8 cellular contexts compared by ENCODE assay signal in the genomic region with DNA sequence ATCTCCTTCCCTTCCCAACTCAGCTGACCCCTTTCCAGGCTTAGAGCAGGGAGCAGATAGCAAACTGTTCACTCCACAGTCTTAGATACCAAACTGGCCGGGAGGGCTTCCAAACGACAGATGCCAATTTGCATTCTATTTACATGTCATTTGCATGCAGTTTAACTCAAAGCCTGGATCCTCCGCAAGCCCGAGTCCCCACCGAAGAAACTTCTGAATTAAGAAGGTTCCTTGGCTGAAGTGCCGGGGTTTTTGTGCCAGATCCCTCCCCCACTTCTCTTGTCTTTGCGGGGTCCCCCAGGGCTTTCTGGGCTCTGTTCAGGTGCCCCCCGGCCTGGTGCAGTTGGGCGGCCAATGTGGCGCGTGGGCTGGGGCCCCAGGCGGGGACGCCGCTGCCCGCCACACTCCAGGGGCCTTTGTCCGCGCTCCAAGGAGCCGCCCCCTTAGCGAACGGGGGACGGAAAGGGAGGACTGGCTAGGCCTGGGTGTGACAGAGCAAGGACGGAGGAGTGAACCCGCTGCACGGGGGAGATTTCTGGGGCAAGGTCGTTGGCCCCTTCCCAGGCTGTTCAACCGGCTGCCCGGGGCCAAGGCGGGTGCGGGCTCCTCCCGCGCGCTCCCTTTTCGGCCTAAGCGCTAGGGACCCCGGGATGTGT. TPM values are rescaled to one million over a fixed set of nuclear protein-coding genes. Genes with fewer than 3 reads are reported as not detected.
DNase-seq lines count a peak whose midpoint lies in the region; ATAC-seq, FAIRE-seq and TF ChIP-seq lines count a peak whose summit lies in the region.

No MANE protein-coding gene starts in this region.

- peak overlapping the region in 1 of 2 experiments; percentile 83; a peak in 3 of 4 replicates for H3K9ac ChIP-seq in K562 (ENCODE audit: insufficient read depth in 1 of 2, low read depth in 2 of 2, low read length in 2 of 2)

- TF ChIP-seq EP300 in K562 (IDR thresholded peaks at IDR 0.05; ENCODE audit: low read length) (no peak), stomach (IDR thresholded peaks at IDR 0.05) (no peak)

- WGBS in K562 (ENCODE audit: insufficient coverage, low coverage, missing lambda C conversion rate), result 9% methylated on average over 29 of the region's 35 CpGs
- 2 to 7% (median 3%) methylated on average over 5 to 35 of the region's 35 CpGs for WGBS in stomach, 5 donors

- ATAC-seq in K562 (peak; percentile 65), HG03097 (IDR thresholded peaks at IDR 0.05; ENCODE audit: low FRiP score, unreplicated experiment) (no peak), GM18517 (IDR thresholded peaks at IDR 0.05; ENCODE audit: unreplicated experiment) (no peak)

- CTCF ChIA-PET in K562 (lab: Yijun Ruan, JAX; ENCODE audit: low intra/inter-chr PET ratio), result interaction anchor here (5.0 kb wide), 1 partner anchor 282 kb away, joined by 101 read pairs; no protein-coding TSS in a partner anchor

- no peak for TF ChIP-seq CTCF in K562 (IDR thresholded peaks at IDR 0.05 in 2 of 3, conservative IDR thresholded peaks at IDR 0.05 in 1 of 3; ENCODE audit: insufficient read depth in 2 of 3, low read depth in 1 of 3, low read length in 3 of 3)
- TF ChIP-seq CTCF in stomach (IDR thresholded peaks at IDR 0.05), result no peak

- peak; percentile 32 for FAIRE-seq in K562 (lab: Jason Lieb, UNC)

- no peak overlapping the region for H3K27ac ChIP-seq in K562 (ENCODE audit: extremely low read depth, low read depth, low read length)
- H3K27ac ChIP-seq in layer of hippocampus (ENCODE audit: low read depth, low read length), result peak overlapping the region; percentile 99
- H3K27ac ChIP-seq in stomach, result peak overlapping the region; percentile 78 to 88 (median 87)

- H3K79me2 ChIP-seq in K562 (ENCODE audit: control insufficient read depth, insufficient read depth, low read length), result no peaks in the 10 kb centered on the region

- H3K36me3 ChIP-seq in K562 (ENCODE audit: control insufficient read depth, insufficient read depth, low read length) (no peaks in the 10 kb centered on the region), stomach (peaks cover 0 to 15% (median 4%) of the 10 kb centered on the region in 4 donors)

- TF ChIP-seq POLR2A in K562 (conservative IDR thresholded peaks at IDR 0.05), result no peak
- no peak for TF ChIP-seq POLR2A in stomach (IDR thresholded peaks at IDR 0.05)

- H3K9me3 ChIP-seq in K562 (replicated peaks; ENCODE audit: control insufficient read depth, insufficient read depth, low read depth, low read length) (no peaks in the 10 kb centered on the region), stomach (no peaks in the 10 kb centered on the region)

- peaks cover 3 to 25% of the 10 kb centered on the region in 2 experiments; a peak in 3 of 5 replicates for H3K4me1 ChIP-seq in K562 (replicated peaks in 1 of 2; ENCODE audit: control insufficient read depth in 2 of 2, insufficient read depth in 2 of 2, low read length in 2 of 2)
- peaks cover 18 to 68% (median 41%) of the 10 kb centered on the region in 4 donors for H3K4me1 ChIP-seq in stomach

- H3K4me3 ChIP-seq in K562, result peak overlapping the region; percentile 43
- peak overlapping the region; percentile 67 to 80 (median 70) for H3K4me3 ChIP-seq in stomach

- no peak for TF ChIP-seq RAD21 in K562 (CRISPR knock-in tag; conservative IDR thresholded peaks at IDR 0.05 in 1 of 2, IDR thresholded peaks at IDR 0.05 in 1 of 2)

- peaks cover 9% of the 10 kb centered on the region for H4K20me1 ChIP-seq in K562 (replicated peaks; ENCODE audit: control insufficient read depth, insufficient read depth, low read length)

- POLR2A ChIA-PET in K562 (lab: Yijun Ruan, JAX), result no interaction called here

- intact Hi-C loops in K562 (cut with micrococcal nuclease) (loop anchor here (5.0 to 10.0 kb wide), 2 partner anchors 161 to 499 kb away; no protein-coding TSS in a partner anchor), stomach (cut with DNase I; ENCODE audit: low total_unique reads) (loop anchor here (10.0 kb wide), 1 partner anchor 169 kb away; a partner anchor contains a TSS)

- BruUV-seq in K562 (replicated peaks; lab: Mats Ljungman, UMichigan), result no TSS peak

- H2AFZ ChIP-seq in K562 (ENCODE audit: low read depth, low read length), result 0 out of 2 replicates have a peak overlapping the region, but pooled peaks have one; percentile 33

- H3K27me3 ChIP-seq in K562 (ENCODE audit: control insufficient read depth in 2 of 2, insufficient read depth in 2 of 2, low read length in 2 of 2) (peaks cover 0 to 30% of the 10 kb centered on the region in 2 experiments; a peak in 3 of 5 replicates), layer of hippocampus (ENCODE audit: control insufficient read depth, insufficient read depth, low read length) (no peaks in the 10 kb centered on the region), stomach (peaks cover 0 to 36% (median 5%) of the 10 kb centered on the region in 3 donors)

- in situ Hi-C loops in K562 (cut with MboI), result loop anchor here (25.0 kb wide), 1 partner anchor 496 kb away; no protein-coding TSS in a partner anchor

- H3K9me1 ChIP-seq in K562 (ENCODE audit: control insufficient read depth, insufficient read depth, low read length), result no peaks in the 10 kb centered on the region

- peak overlapping the region; percentile 57 for H3K4me2 ChIP-seq in K562 (ENCODE audit: insufficient read depth, low read length)

- DNase-seq in stimulated activated CD4-positive, alpha-beta T cell treated with anti-CD3 and anti-CD28 coated beads, Interleukin-12 subunit alpha, Interleukin-12 subunit beta, amount 100 ng/mL, for 4 hours, result peak; percentile 6
- DNase-seq in stimulated activated CD4-positive, alpha-beta T cell treated with anti-CD3 and anti-CD28 coated beads, Interleukin-1b, Interleukin-23, amount 100 ng/mL, for 48 hours, result no peak
- DNase-seq in K562 (ENCODE audit: extremely low read depth in 1 of 4, low spot score in 3 of 4) (peak; percentile 38 to 56 (median 53)), stomach (peak; percentile 48), NCI-H524 treated with DMSO at 0.1 percent for 48 hours (lab: John Stamatoyannopoulos, UW) (no peak)

TF ChIP-seq in K562, 482 proteins besides CTCF, POLR2A, EP300 and RAD21 (continues in another document):
- TF ChIP-seq, protein P1, sequence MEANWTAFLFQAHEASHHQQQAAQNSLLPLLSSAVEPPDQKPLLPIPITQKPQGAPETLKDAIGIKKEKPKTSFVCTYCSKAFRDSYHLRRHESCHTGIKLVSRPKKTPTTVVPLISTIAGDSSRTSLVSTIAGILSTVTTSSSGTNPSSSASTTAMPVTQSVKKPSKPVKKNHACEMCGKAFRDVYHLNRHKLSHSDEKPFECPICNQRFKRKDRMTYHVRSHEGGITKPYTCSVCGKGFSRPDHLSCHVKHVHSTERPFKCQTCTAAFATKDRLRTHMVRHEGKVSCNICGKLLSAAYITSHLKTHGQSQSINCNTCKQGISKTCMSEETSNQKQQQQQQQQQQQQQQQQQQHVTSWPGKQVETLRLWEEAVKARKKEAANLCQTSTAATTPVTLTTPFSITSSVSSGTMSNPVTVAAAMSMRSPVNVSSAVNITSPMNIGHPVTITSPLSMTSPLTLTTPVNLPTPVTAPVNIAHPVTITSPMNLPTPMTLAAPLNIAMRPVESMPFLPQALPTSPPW (CRISPR knock-in tag; IDR thresholded peaks at IDR 0.05), result 0 out of 2 replicates have a peak, but pooled peaks have one; percentile 23
- no peak for TF ChIP-seq ARNT (IDR thresholded peaks at IDR 0.05)
- TF ChIP-seq ZNF384 (IDR thresholded peaks at IDR 0.05; ENCODE audit: low read depth, low read length), result no peak
- TF ChIP-seq, protein P2, sequence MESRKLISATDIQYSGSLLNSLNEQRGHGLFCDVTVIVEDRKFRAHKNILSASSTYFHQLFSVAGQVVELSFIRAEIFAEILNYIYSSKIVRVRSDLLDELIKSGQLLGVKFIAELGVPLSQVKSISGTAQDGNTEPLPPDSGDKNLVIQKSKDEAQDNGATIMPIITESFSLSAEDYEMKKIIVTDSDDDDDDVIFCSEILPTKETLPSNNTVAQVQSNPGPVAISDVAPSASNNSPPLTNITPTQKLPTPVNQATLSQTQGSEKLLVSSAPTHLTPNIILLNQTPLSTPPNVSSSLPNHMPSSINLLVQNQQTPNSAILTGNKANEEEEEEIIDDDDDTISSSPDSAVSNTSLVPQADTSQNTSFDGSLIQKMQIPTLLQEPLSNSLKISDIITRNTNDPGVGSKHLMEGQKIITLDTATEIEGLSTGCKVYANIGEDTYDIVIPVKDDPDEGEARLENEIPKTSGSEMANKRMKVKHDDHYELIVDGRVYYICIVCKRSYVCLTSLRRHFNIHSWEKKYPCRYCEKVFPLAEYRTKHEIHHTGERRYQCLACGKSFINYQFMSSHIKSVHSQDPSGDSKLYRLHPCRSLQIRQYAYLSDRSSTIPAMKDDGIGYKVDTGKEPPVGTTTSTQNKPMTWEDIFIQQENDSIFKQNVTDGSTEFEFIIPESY (CRISPR knock-in tag; IDR thresholded peaks at IDR 0.05), result no peak

RNA-seq across cellular contexts. Expression of a gene that starts 1.2 kb away (rescaled TPM):
- 4.4 and 10.7 TPM in 2 replicates for total RNA-seq in K562 (2011; cell fraction: chromatin; rRNA removed; ENCODE audit: low replicate concordance)
- total RNA-seq in K562 (2011; cell fraction: nucleolus; rRNA removed), result 5.5 and 7.8 TPM in 2 replicates
- total RNA-seq in K562 (2011; cell fraction: nucleoplasm; rRNA removed), result 7.6 and 12.2 TPM in 2 replicates
- 0.68 and 0.94 TPM in 2 replicates for total RNA-seq in K562 (2014; rRNA removed)
- total RNA-seq in K562 (2014; rRNA removed; fragmentation: Illumina TruSeq; extraction: Trizol), result 1.1 and 1.2 TPM in 2 replicates
- total RNA-seq in K562 (2015; rRNA removed; fragmentation: Illumina TruSeq; extraction: Trizol), result 0.57 and 0.65 TPM in 2 replicates
- total RNA-seq in K562 (2021), result 2.3 and 3.3 TPM in 2 replicates
- polyA plus RNA-seq in K562 (2011; rRNA removed), result 3.9 and 5.5 TPM in 2 replicates
- polyA plus RNA-seq in K562 (2011; cell fraction: cytosol; rRNA removed), result 3.9 and 11.0 TPM in 2 replicates
- 5.5 and 6.6 TPM in 2 replicates for polyA plus RNA-seq in K562 (2011; cell fraction: nucleus; rRNA removed)
- polyA plus RNA-seq in K562 (2012), result 2.0 and 2.3 TPM in 2 replicates
- polyA plus RNA-seq in K562 (2014; fragmentation: Illumina TruSeq; extraction: Trizol), result 2.6 and 3.3 TPM in 2 replicates
- 1 to 10 TPM; 1.1 to 1.3 TPM for polyA plus RNA-seq in K562 (2014; fragmentation: Nextera tagmentation; extraction: Ambion mirVana)
- 2.1 and 3.3 TPM in 2 replicates for polyA plus RNA-seq in K562 (2014; rRNA removed)
- polyA minus RNA-seq in K562 (2011; rRNA and poly(A)+ RNA removed), result 1.8 and 3.3 TPM in 2 replicates
- 2.4 and 3.4 TPM in 2 replicates for polyA minus RNA-seq in K562 (2011; cell fraction: cytosol; rRNA and poly(A)+ RNA removed)
- polyA minus RNA-seq in K562 (2011; cell fraction: nucleus; rRNA and poly(A)+ RNA removed), result 2.3 and 2.7 TPM in 2 replicates
- total RNA-seq in stomach, result 10 to 100 TPM in 3 of 5 donors, 1 to 10 TPM in 2; 6.1 to 77.2 (median 24.2) TPM
- 10 to 100 TPM; 16.3 to 30.3 (median 24.9) TPM for polyA plus RNA-seq in stomach

Comparison
In these comparisons a context has a peak if more than half of its experiments do, and no peak if none do; other contexts are left out.
1. DNase-seq: peak in stimulated activated CD4-positive, alpha-beta T cell treated with anti-CD3 and anti-CD28 coated beads, Interleukin-12 subunit alpha, Interleukin-12 subunit beta, amount 100 ng/mL, for 4 hours (single experiment), K562 (4 of 4) and stomach (single experiment); none in stimulated activated CD4-positive, alpha-beta T cell treated with anti-CD3 and anti-CD28 coated beads, Interleukin-1b, Interleukin-23, amount 100 ng/mL, for 48 hours (single experiment) and NCI-H524 treated with DMSO at 0.1 percent for 48 hours (single experiment).